ENCODE assay signal across 13 cellular contexts in genomic region chrX:1093112-1093511, GRCh38.
DNase-seq lines count a peak whose midpoint lies in the region; ATAC-seq lines count a peak whose summit lies in the region.
"Had no signal": no experiment of that assay in that cellular context is flagged by ENCODE, and none has a peak within 500 bp of the region (broad histone marks: within the 10 kb centered on the region; RNA-seq: fewer than 3 reads in every experiment).

No MANE protein-coding gene starts in this region.

- H3K27me3 ChIP-seq in naive thymus-derived CD4-positive, alpha-beta T cell (ENCODE audit: control insufficient read depth in 2 of 2, insufficient read depth in 2 of 2, low read length in 2 of 2), result no peaks in the 10 kb centered on the region
- H3K27me3 ChIP-seq: right atrium auricular region had no signal

- H3K9me3 Mint-ChIP-seq in T-cell, result peaks cover 0 to 17% (median 0%) of the 10 kb centered on the region in 3 donors
- peaks cover 4% of the 10 kb centered on the region for H3K9me3 Mint-ChIP-seq in activated T-cell treated with anti-CD3 and anti-CD28 coated beads, Interleukin-2, amount 50 U/mL, for 24 hours
- H3K9me3 Mint-ChIP-seq in naive thymus-derived CD4-positive, alpha-beta T cell, result peaks cover 0 to 12% (median 9%) of the 10 kb centered on the region in 11 donors

- H3K4me1 Mint-ChIP-seq in T-cell, result peaks cover 0 to 17% (median 7%) of the 10 kb centered on the region in 3 donors
- H3K4me1 Mint-ChIP-seq in activated T-cell treated with anti-CD3 and anti-CD28 coated beads, Interleukin-2, amount 50 U/mL, for 24 hours (ENCODE audit: low read depth), result peaks cover 10% of the 10 kb centered on the region
- peaks cover 0 to 22% (median 14%) of the 10 kb centered on the region in 7 donors for H3K4me1 Mint-ChIP-seq in naive thymus-derived CD4-positive, alpha-beta T cell

- CTCF ChIA-PET in T-cell (lab: Charles Lee), result no interaction called here
- CTCF ChIA-PET in naive thymus-derived CD4-positive, alpha-beta T cell (lab: Charles Lee), result no interaction called here

- peak overlapping the region; percentile 13 for H3K4me3 ChIP-seq in naive thymus-derived CD4-positive, alpha-beta T cell (ENCODE audit: low read length)
- H3K4me3 ChIP-seq: right atrium auricular region had no signal

- no peaks in the 10 kb centered on the region for H3K36me3 ChIP-seq in naive thymus-derived CD4-positive, alpha-beta T cell (ENCODE audit: control insufficient read depth in 2 of 3, insufficient read depth in 3 of 3, low read length in 3 of 3)
- H3K36me3 ChIP-seq: right atrium auricular region had no signal

- intact Hi-C loops in naive thymus-derived CD4-positive, alpha-beta T cell (cut with micrococcal nuclease), result loop anchor here in 1 of 2 donors (5.0 to 10.0 kb wide), 2 partner anchors 72 to 114 kb away; no protein-coding TSS in a partner anchor

- ATAC-seq in T-cell (replicated peaks in 1 of 4) (peak; percentile 88 to 97 (median 95)), HG03460 (IDR thresholded peaks at IDR 0.05; ENCODE audit: unreplicated experiment) (no peak), GM19023 (IDR thresholded peaks at IDR 0.05; ENCODE audit: unreplicated experiment) (no peak)
- ATAC-seq in naive thymus-derived CD4-positive, alpha-beta T cell, result peak; percentile 87
- ATAC-seq: HepG2 had no signal

- peaks cover 0 to 9% (median 6%) of the 10 kb centered on the region in 3 experiments for H3K9me3 ChIP-seq in naive thymus-derived CD4-positive, alpha-beta T cell (ENCODE audit: control insufficient read depth in 2 of 3, low read length in 3 of 3)
- H3K9me3 ChIP-seq: SK-N-SH had no signal

- H3K4me3 Mint-ChIP-seq in T-cell, result peak overlapping the region; percentile 54 to 71 (median 67)
- H3K4me3 Mint-ChIP-seq in activated T-cell treated with anti-CD3 and anti-CD28 coated beads, Interleukin-2, amount 50 U/mL, for 24 hours, result peak overlapping the region; percentile 67
- H3K4me3 Mint-ChIP-seq in naive thymus-derived CD4-positive, alpha-beta T cell, result peak overlapping the region; percentile 63 to 87 (median 78)

- H3K27me3 Mint-ChIP-seq in T-cell, result peaks cover 0 to 4% of the 10 kb centered on the region in 2 donors
- no peaks in the 10 kb centered on the region for H3K27me3 Mint-ChIP-seq in activated T-cell treated with anti-CD3 and anti-CD28 coated beads, Interleukin-2, amount 50 U/mL, for 24 hours
- peaks cover 0 to 3% (median 0%) of the 10 kb centered on the region in 5 donors for H3K27me3 Mint-ChIP-seq in naive thymus-derived CD4-positive, alpha-beta T cell

- POLR2A ChIA-PET in T-cell (lab: Charles Lee), result no interaction called here
- POLR2A ChIA-PET in naive thymus-derived CD4-positive, alpha-beta T cell (lab: Charles Lee), result no interaction called here

- H3K27ac Mint-ChIP-seq in T-cell, result peak overlapping the region; percentile 75 to 84
- peak overlapping the region; percentile 88 for H3K27ac Mint-ChIP-seq in activated T-cell treated with anti-CD3 and anti-CD28 coated beads, Interleukin-2, amount 50 U/mL, for 24 hours
- H3K27ac Mint-ChIP-seq in naive thymus-derived CD4-positive, alpha-beta T cell, result peak overlapping the region; percentile 72 to 97 (median 89)

- DNase-seq in T-cell, result peak; percentile 2 to 65 (median 35)
- peak; percentile 42 for DNase-seq in activated T-cell treated with anti-CD3 and anti-CD28 coated beads, Interleukin-2, amount 50 U/mL, for 24 hours
- DNase-seq in naive thymus-derived CD4-positive, alpha-beta T cell, result peak in 8 of 9 donors; percentile 41 to 77 (median 62)
- peak; percentile 3 to 7 for DNase-seq in stimulated activated CD8-positive, alpha-beta memory T cell treated with anti-CD3 and anti-CD28 coated beads, Interleukin-2, amount 100 ng/mL, for 1 hour (ENCODE audit: low read depth in 2 of 2)
- DNase-seq in SIG-M5 treated with dmso at 0.1 percent for 504 hours (lab: John Stamatoyannopoulos, UW; ENCODE audit: unreplicated experiment), result no peak
- no peak for DNase-seq in NCI-H146 (lab: John Stamatoyannopoulos, UW)
- DNase-seq: COR-L47, NCI-H1436, SK-N-SH had no signal

- H3K4me1 ChIP-seq in naive thymus-derived CD4-positive, alpha-beta T cell (ENCODE audit: control insufficient read depth in 2 of 2, insufficient read depth in 2 of 2, low read length in 2 of 2), result no peaks in the 10 kb centered on the region
- H3K4me1 ChIP-seq: right atrium auricular region had no signal

- H3K27ac ChIP-seq in naive thymus-derived CD4-positive, alpha-beta T cell (ENCODE audit: low read depth, low read length), result peak overlapping the region; percentile 56
- H3K27ac ChIP-seq: right atrium auricular region had no signal

- no peaks in the 10 kb centered on the region for H3K36me3 Mint-ChIP-seq in T-cell
- no peaks in the 10 kb centered on the region for H3K36me3 Mint-ChIP-seq in activated T-cell treated with anti-CD3 and anti-CD28 coated beads, Interleukin-2, amount 50 U/mL, for 24 hours (ENCODE audit: low read depth)
- no peaks in the 10 kb centered on the region for H3K36me3 Mint-ChIP-seq in naive thymus-derived CD4-positive, alpha-beta T cell

Comparison
In these comparisons a context has a peak if more than half of its experiments do, and no peak if none do; other contexts are left out.
1. ATAC-seq: peak in T-cell (4 of 4) and naive thymus-derived CD4-positive, alpha-beta T cell (single experiment); none in HG03460 (single experiment) and GM19023 (single experiment).
2. DNase-seq: peak in T-cell (34 of 34), activated T-cell treated with anti-CD3 and anti-CD28 coated beads, Interleukin-2, amount 50 U/mL, for 24 hours (single experiment), naive thymus-derived CD4-positive, alpha-beta T cell (8 of 9) and stimulated activated CD8-positive, alpha-beta memory T cell treated with anti-CD3 and anti-CD28 coated beads, Interleukin-2, amount 100 ng/mL, for 1 hour (2 of 2); none in SIG-M5 treated with dmso at 0.1 percent for 504 hours (single experiment) and NCI-H146 (single experiment).
3. Peak in every context shown above with its lines, with median percentiles within 50 percentile points of each other: H3K27ac Mint-ChIP-seq and H3K4me3 Mint-ChIP-seq.